1 cellular context compared by ENCODE assay signal in genomic region chr20:21623781-21624094, GRCh38.
TF ChIP-seq lines count a peak whose summit lies in the region.

No MANE protein-coding gene starts in this region.

TF ChIP-seq in HEK293, 187 proteins besides CTCF, POLR2A, EP300 and RAD21 (continued from another document):
- TF ChIP-seq ZBTB49 (tag by site-specific recombination; IDR thresholded peaks at IDR 0.05; ENCODE audit: low read depth) (no peak), ZNF366 (tag by site-specific recombination; conservative IDR thresholded peaks at IDR 0.05) (0 out of 2 replicates have a peak, but pooled peaks have one; percentile 3), ZNF843 (tag by site-specific recombination; IDR thresholded peaks at IDR 0.05) (no peak), KLF8 (tag by site-specific recombination; IDR thresholded peaks at IDR 0.05) (no peak), YY2 (tag by site-specific recombination; IDR thresholded peaks at IDR 0.05) (no peak), ZNF544 (tag by site-specific recombination; IDR thresholded peaks at IDR 0.05) (no peak), PRDM2 (tag by site-specific recombination; IDR thresholded peaks at IDR 0.05; ENCODE audit: borderline replicate concordance) (no peak), ZNF280D (tag by site-specific recombination; IDR thresholded peaks at IDR 0.05) (no peak), ZNF350 (tag by site-specific recombination; IDR thresholded peaks at IDR 0.05) (no peak), REPIN1 (tag by site-specific recombination; IDR thresholded peaks at IDR 0.05; ENCODE audit: low read depth) (no peak), ZNF791 (tag by site-specific recombination; IDR thresholded peaks at IDR 0.05) (no peak)
TF ChIP-seq in HEK293: peak in this region for 2.
